Comparison of ENCODE assay signal across 15 cellular contexts in the genomic region with DNA sequence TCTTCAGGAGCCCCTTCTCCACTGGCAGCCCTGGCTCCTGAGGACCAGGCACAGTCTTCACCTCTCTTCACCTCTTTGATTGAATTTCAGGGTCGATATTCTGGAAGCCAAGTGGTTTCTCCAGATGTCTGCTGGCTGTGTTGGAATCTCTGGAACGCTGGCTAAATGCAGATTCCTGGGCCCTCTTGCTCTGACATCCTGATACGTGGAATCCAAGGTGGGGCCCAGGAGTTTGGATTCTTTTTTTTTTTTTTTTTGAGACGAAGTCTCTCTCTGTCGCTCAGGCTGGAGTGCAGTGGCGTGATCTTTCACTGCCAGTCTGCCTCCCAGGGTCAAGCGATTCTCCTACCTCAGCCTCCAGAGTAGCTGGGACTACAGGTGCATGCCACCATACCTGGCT. TPM values are rescaled to one million over a fixed set of nuclear protein-coding genes. Genes with fewer than 3 reads are reported as not detected.
DNase-seq lines count a peak whose midpoint lies in the region; ATAC-seq and TF ChIP-seq lines count a peak whose summit lies in the region.
"Had no signal": no experiment of that assay in that cellular context is flagged by ENCODE, and none has a peak within 500 bp of the region (broad histone marks: within the 10 kb centered on the region; RNA-seq: fewer than 3 reads in every experiment).

No MANE protein-coding gene starts in this region.

- no peak overlapping the region for H3K27ac Mint-ChIP-seq in activated T-cell treated with anti-CD3 and anti-CD28 coated beads, Interleukin-2, amount 50 U/mL, for 24 hours
- H3K27ac Mint-ChIP-seq in T-cell (no peak overlapping the region), nephron (peak overlapping the region; percentile 40 to 78 (median 59))
- H3K27ac Mint-ChIP-seq: CD4-positive, alpha-beta T cell; H9 had no signal

- CTCF ChIA-PET in T-cell (lab: Charles Lee): no interaction called here

- TF ChIP-seq CTCF in nephron (IDR thresholded peaks at IDR 0.05; ENCODE audit: unreplicated experiment in 3 of 3): no peak

- peak overlapping the region; percentile 35 for H3K4me3 Mint-ChIP-seq in activated T-cell treated with anti-CD3 and anti-CD28 coated beads, Interleukin-2, amount 50 U/mL, for 4 hours
- H3K4me3 Mint-ChIP-seq in activated T-cell treated with anti-CD3 and anti-CD28 coated beads, Interleukin-2, amount 50 U/mL, for 24 hours: no peak overlapping the region
- H3K4me3 Mint-ChIP-seq in T-cell (peak overlapping the region in 2 of 3 donors; percentile 13 to 31), nephron (peak overlapping the region; percentile 32 to 46 (median 46))

- no peaks in the 10 kb centered on the region for H3K9me3 Mint-ChIP-seq in activated T-cell treated with anti-CD3 and anti-CD28 coated beads, Interleukin-2, amount 50 U/mL, for 4 hours
- no peaks in the 10 kb centered on the region for H3K9me3 Mint-ChIP-seq in activated T-cell treated with anti-CD3 and anti-CD28 coated beads, Interleukin-2, amount 50 U/mL, for 24 hours
- no peaks in the 10 kb centered on the region for H3K9me3 Mint-ChIP-seq in T-cell
- no peaks in the 10 kb centered on the region for H3K9me3 Mint-ChIP-seq in nephron
- H3K9me3 Mint-ChIP-seq: CD4-positive, alpha-beta T cell; H9 had no signal

- peaks cover 30% of the 10 kb centered on the region for H3K4me1 Mint-ChIP-seq in activated T-cell treated with anti-CD3 and anti-CD28 coated beads, Interleukin-2, amount 50 U/mL, for 4 hours (ENCODE audit: low read depth)
- peaks cover 39% of the 10 kb centered on the region for H3K4me1 Mint-ChIP-seq in activated T-cell treated with anti-CD3 and anti-CD28 coated beads, Interleukin-2, amount 50 U/mL, for 24 hours (ENCODE audit: low read depth)
- H3K4me1 Mint-ChIP-seq in T-cell (peaks cover 26 to 36% (median 33%) of the 10 kb centered on the region in 3 donors), nephron (peaks cover 6% of the 10 kb centered on the region)

- no peaks in the 10 kb centered on the region for H3K27me3 Mint-ChIP-seq in activated T-cell treated with anti-CD3 and anti-CD28 coated beads, Interleukin-2, amount 50 U/mL, for 4 hours (ENCODE audit: low read depth)
- H3K27me3 Mint-ChIP-seq in activated T-cell treated with anti-CD3 and anti-CD28 coated beads, Interleukin-2, amount 50 U/mL, for 24 hours: no peaks in the 10 kb centered on the region
- H3K27me3 Mint-ChIP-seq in T-cell (no peaks in the 10 kb centered on the region), nephron (ENCODE audit: low read depth) (peaks cover 4% of the 10 kb centered on the region)
- H3K27me3 Mint-ChIP-seq: CD4-positive, alpha-beta T cell had no signal

- no peak for DNase-seq in activated T-cell treated with anti-CD3 and anti-CD28 coated beads, Interleukin-2, amount 50 U/mL, for 4 hours
- no peak for DNase-seq in activated T-cell treated with anti-CD3 and anti-CD28 coated beads, Interleukin-2, amount 50 U/mL, for 24 hours
- no peak for DNase-seq in T-cell
- no peak for DNase-seq in HuH-7.5 (ENCODE audit: low spot score)
- no peak for DNase-seq in NCI-H226
- no peak for DNase-seq in KBM-7
- DNase-seq: 8988T; BE2C; C1 segment of cervical spinal cord; CD4-positive, alpha-beta T cell; DMS79 treated with DMSO at 0.1 percent for 48 hours; GF-D8; H9 had no signal

- H3K36me3 Mint-ChIP-seq in activated T-cell treated with anti-CD3 and anti-CD28 coated beads, Interleukin-2, amount 50 U/mL, for 4 hours (ENCODE audit: insufficient read depth): no peaks in the 10 kb centered on the region
- H3K36me3 Mint-ChIP-seq in activated T-cell treated with anti-CD3 and anti-CD28 coated beads, Interleukin-2, amount 50 U/mL, for 24 hours (ENCODE audit: low read depth): no peaks in the 10 kb centered on the region
- H3K36me3 Mint-ChIP-seq in T-cell: no peaks in the 10 kb centered on the region
- H3K36me3 Mint-ChIP-seq in nephron (ENCODE audit: low read depth): no peaks in the 10 kb centered on the region

- ATAC-seq in activated T-cell treated with anti-CD3 and anti-CD28 coated beads, Interleukin-2, amount 50 U/mL, for 4 hours: no peak
- ATAC-seq in T-cell (replicated peaks in 1 of 4): no peak
- ATAC-seq: HepG2 had no signal

- in situ Hi-C loops in KBM-7 (cut with MboI; ENCODE audit: low pct_unique_long_range_greater_than_20kb, low sequenced_read_pairs): no loop called here

- POLR2A ChIA-PET in T-cell (lab: Charles Lee): interaction anchor here in 1 of 2 donors (0.5 to 0.7 kb wide), 2 partner anchors 31 to 52 kb away, joined by 3 to 5 read pairs; no protein-coding TSS in a partner anchor

RNA-seq across cellular contexts. Expression of a gene that starts 26.8 kb away (rescaled TPM):
- 1 to 10 TPM; 1.6 to 1.9 (median 1.8) TPM for total RNA-seq in activated T-cell treated with anti-CD3 and anti-CD28 coated beads, Interleukin-2, amount 50 U/mL, for 4 hours
- 1 to 10 TPM; 1.3 to 7.7 (median 6.7) TPM for total RNA-seq in T-cell

Comparison
In these comparisons a context has a peak if more than half of its experiments do, and no peak if none do; other contexts are left out.
1. H3K27ac Mint-ChIP-seq: peak in nephron (3 of 3); none in activated T-cell treated with anti-CD3 and anti-CD28 coated beads, Interleukin-2, amount 50 U/mL, for 24 hours (single experiment) and T-cell (0 of 2).